8 cellular contexts compared by ENCODE assay signal in genomic region chr11:78961938-78962701, GRCh38.
DNase-seq lines count a peak whose midpoint lies in the region; ATAC-seq and TF ChIP-seq lines count a peak whose summit lies in the region.

No MANE protein-coding gene starts in this region.

- no peak for ATAC-seq in Right ventricle myocardium inferior
- ATAC-seq in HG03460 (IDR thresholded peaks at IDR 0.05; ENCODE audit: unreplicated experiment): no peak

- POLR2A ChIA-PET in CD8-positive, alpha-beta memory T cell (lab: Charles Lee): no interaction called here

- TF ChIP-seq CTCF in brain (conservative IDR thresholded peaks at IDR 0.05): no peak

- no peaks in the 10 kb centered on the region for H3K36me3 ChIP-seq in BLaER1 treated with 17β-estradiol and CSF1 and Interleukin-3, amounts not matched to agents 10 nM and 100 nM
- no peaks in the 10 kb centered on the region for H3K36me3 ChIP-seq in CD8-positive, alpha-beta memory T cell (ENCODE audit: insufficient read depth, low read length)

- peak overlapping the region; percentile 28 to 68 (median 54); a peak in 19 of 20 replicates for H3K4me3 ChIP-seq in BLaER1 treated with 17β-estradiol and CSF1 and Interleukin-3, amounts not matched to agents 10 nM and 100 nM
- H3K4me3 ChIP-seq in CD8-positive, alpha-beta memory T cell (ENCODE audit: low read length): no peak overlapping the region

- intact Hi-C loops in Right ventricle myocardium inferior (cut with DNase I): loop anchor here (2.0 kb wide), 1 partner anchor 317 kb away; no protein-coding TSS in a partner anchor

- peaks cover 51% of the 10 kb centered on the region for H3K4me1 Mint-ChIP-seq in brain
- H3K4me1 Mint-ChIP-seq in CD8-positive, alpha-beta memory T cell: peaks cover 0 to 5% (median 1%) of the 10 kb centered on the region in 3 donors

- no peaks in the 10 kb centered on the region for H3K9me3 ChIP-seq in BLaER1 treated with 17β-estradiol and CSF1 and Interleukin-3, amounts not matched to agents 10 nM and 100 nM (replicated peaks in 1 of 11)
- no peaks in the 10 kb centered on the region for H3K9me3 ChIP-seq in CD8-positive, alpha-beta memory T cell (ENCODE audit: low read length)

- H3K9ac ChIP-seq in BLaER1 treated with 17β-estradiol and CSF1 and Interleukin-3, amounts not matched to agents 10 nM and 100 nM: peak overlapping the region in 10 of 11 experiments; percentile 19 to 59 (median 40); a peak in 8 of 22 replicates

- no peaks in the 10 kb centered on the region for H3K36me3 Mint-ChIP-seq in brain
- H3K36me3 Mint-ChIP-seq in CD8-positive, alpha-beta memory T cell: no peaks in the 10 kb centered on the region

- H3K9me3 Mint-ChIP-seq in brain: no peaks in the 10 kb centered on the region
- H3K9me3 Mint-ChIP-seq in CD8-positive, alpha-beta memory T cell: no peaks in the 10 kb centered on the region

- DNase-seq in NCI-H1417 treated with DMSO at 0.1 percent for 48 hours (lab: John Stamatoyannopoulos, UW) (peak; percentile 62), medulla oblongata (ENCODE audit: extremely low spot score) (peak; percentile 67), NCI-H446 (lab: John Stamatoyannopoulos, UW) (no peak), Right ventricle myocardium inferior (ENCODE audit: missing footprints) (no peak)
- DNase-seq in CD8-positive, alpha-beta memory T cell: no peak

- peaks cover 0 to 3% (median 0%) of the 10 kb centered on the region in 11 experiments; a peak in 2 of 22 replicates for H4K20me1 ChIP-seq in BLaER1 treated with 17β-estradiol and CSF1 and Interleukin-3, amounts not matched to agents 10 nM and 100 nM

- H3K4me1 ChIP-seq in BLaER1 treated with 17β-estradiol and CSF1 and Interleukin-3, amounts not matched to agents 10 nM and 100 nM: peaks cover 16 to 43% (median 32%) of the 10 kb centered on the region in 10 experiments
- no peaks in the 10 kb centered on the region for H3K4me1 ChIP-seq in CD8-positive, alpha-beta memory T cell (ENCODE audit: insufficient read depth, low read length)

- H3K27ac Mint-ChIP-seq in brain: peak overlapping the region in 4 of 5 experiments; percentile 69 to 81 (median 74)
- H3K27ac Mint-ChIP-seq in CD8-positive, alpha-beta memory T cell: no peak overlapping the region

- peak overlapping the region; percentile 74 to 93 (median 86) for H3K4me2 ChIP-seq in BLaER1 treated with 17β-estradiol and CSF1 and Interleukin-3, amounts not matched to agents 10 nM and 100 nM

- peaks cover 10% of the 10 kb centered on the region for H3K27me3 Mint-ChIP-seq in brain
- peaks cover 22 to 44% of the 10 kb centered on the region in 2 donors for H3K27me3 Mint-ChIP-seq in CD8-positive, alpha-beta memory T cell

- H3K27ac ChIP-seq in BLaER1 treated with 17β-estradiol and CSF1 and Interleukin-3, amounts not matched to agents 10 nM and 100 nM: no peak overlapping the region
- no peak overlapping the region for H3K27ac ChIP-seq in CD8-positive, alpha-beta memory T cell (ENCODE audit: low read depth, low read length)

- H3K27me3 ChIP-seq in BLaER1 treated with 17β-estradiol and CSF1 and Interleukin-3, amounts not matched to agents 10 nM and 100 nM: peaks cover 0 to 17% (median 0%) of the 10 kb centered on the region in 11 experiments; a peak in 4 of 22 replicates
- H3K27me3 ChIP-seq in CD8-positive, alpha-beta memory T cell (ENCODE audit: insufficient read depth, low read length, poor library complexity, severe bottlenecking): no peaks in the 10 kb centered on the region

- CTCF ChIA-PET in CD8-positive, alpha-beta memory T cell (lab: Charles Lee): no interaction called here

- H3K4me3 Mint-ChIP-seq in brain: peak overlapping the region; percentile 83 to 87 (median 86)
- peak overlapping the region in 3 of 7 donors; percentile 11 to 19 (median 18) for H3K4me3 Mint-ChIP-seq in CD8-positive, alpha-beta memory T cell

Comparison
In these comparisons a context has a peak if more than half of its experiments do, and no peak if none do; other contexts are left out.
1. DNase-seq: peak in NCI-H1417 treated with DMSO at 0.1 percent for 48 hours (single experiment) and medulla oblongata (single experiment); none in NCI-H446 (0 of 2), CD8-positive, alpha-beta memory T cell (0 of 5) and Right ventricle myocardium inferior (single experiment).
2. H3K27ac Mint-ChIP-seq: peak in brain (4 of 5); none in CD8-positive, alpha-beta memory T cell (0 of 8).